In the genomic region with DNA sequence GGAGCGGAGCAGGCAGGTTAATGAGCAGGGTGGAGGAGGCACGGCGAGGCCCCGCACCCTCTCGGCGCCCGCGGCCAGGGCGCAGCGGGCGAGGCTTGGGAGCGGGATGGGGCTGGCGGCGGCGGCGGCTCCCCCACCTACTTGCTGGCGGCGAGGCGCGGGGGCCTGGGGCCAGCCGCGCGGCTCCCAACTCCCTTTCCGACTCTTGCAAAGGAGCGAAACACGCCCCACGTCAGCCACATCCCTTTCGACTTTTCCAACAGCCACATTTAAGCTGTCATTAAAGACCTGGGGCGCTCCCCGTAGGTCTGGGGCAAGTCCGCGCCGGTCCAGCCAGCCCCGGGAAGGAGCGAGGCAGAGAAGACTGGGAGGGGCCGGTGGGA, we compare ENCODE assay signal across 8 cellular contexts. TPM values are rescaled to one million over a fixed set of nuclear protein-coding genes. Genes with fewer than 3 reads are reported as not detected.
A peak's percentile ranks its signal among the peaks of the same experiment; 100 is the strongest.
DNase-seq lines count a peak whose midpoint lies in the region; ATAC-seq and TF ChIP-seq lines count a peak whose summit lies in the region.

No MANE protein-coding gene starts in this region.

- TF ChIP-seq CTCF in VCaP (conservative IDR thresholded peaks at IDR 0.05) (no peak), epithelial cell of proximal tubule (conservative IDR thresholded peaks at IDR 0.05; ENCODE audit: low read depth, low read length) (no peak)

- H3K27ac ChIP-seq in VCaP: peak overlapping the region; percentile 77

- ATAC-seq in HG03432 (IDR thresholded peaks at IDR 0.05; ENCODE audit: unreplicated experiment) (peak; percentile 22), HG03280 (IDR thresholded peaks at IDR 0.05; ENCODE audit: unreplicated experiment) (no peak), GM21381 (IDR thresholded peaks at IDR 0.05; ENCODE audit: unreplicated experiment) (no peak)

- H3K4me3 ChIP-seq in epithelial cell of proximal tubule (ENCODE audit: low read depth, low read length): peak overlapping the region; percentile 70

- DNase-seq in EH (ENCODE audit: low read depth) (peak; percentile 56), epithelial cell of proximal tubule (ENCODE audit: low read depth) (no peak), myocyte (ENCODE audit: low read depth) (peak; percentile 42), SHP77 treated with DMSO at 0.1 percent for 48 hours (lab: John Stamatoyannopoulos, UW) (no peak)

RNA-seq across cellular contexts. Expression of a gene that starts 0.7 kb away (rescaled TPM):
- total RNA-seq in epithelial cell of proximal tubule: 24.2 and 40.2 TPM in 2 replicates
- 5.8 and 8.3 TPM in 2 replicates for total RNA-seq in myocyte
- 5.8 TPM for polyA plus RNA-seq in myocyte (2012)

Comparison
In these comparisons a context has a peak if more than half of its experiments do, and no peak if none do; other contexts are left out.
1. DNase-seq: peak in EH (single experiment) and myocyte (single experiment); none in epithelial cell of proximal tubule (single experiment) and SHP77 treated with DMSO at 0.1 percent for 48 hours (single experiment).